In genomic region chrX:126165721-126166401, GRCh38 we compare ENCODE assay signal across 10 cellular contexts. TPM values are rescaled to one million over a fixed set of nuclear protein-coding genes. Genes with fewer than 3 reads are reported as not detected.
DNase-seq lines count a peak whose midpoint lies in the region; ATAC-seq and TF ChIP-seq lines count a peak whose summit lies in the region.
"Had no signal": no experiment of that assay in that cellular context is flagged by ENCODE, and none has a peak within 500 bp of the region (broad histone marks: within the 10 kb centered on the region; RNA-seq: fewer than 3 reads in every experiment).

Gene DCAF12L2, minus strand, starts transcription at chrX:126166289. Its CDS starts 365 bp downstream, at chrX:126165924.

- no peaks in the 10 kb centered on the region for H3K36me3 ChIP-seq in subcutaneous abdominal adipose tissue (ENCODE audit: control insufficient read depth in 5 of 5, insufficient read depth in 5 of 5, low read length in 5 of 5)
- H3K36me3 ChIP-seq: BLaER1 treated with 17β-estradiol and CSF1 and Interleukin-3, amounts not matched to agents 10 nM and 100 nM had no signal

- no peaks in the 10 kb centered on the region for H3K9me3 Mint-ChIP-seq in activated CD4-positive, alpha-beta T cell treated with anti-CD3 and anti-CD28 coated beads for 36 hours (ENCODE audit: low read depth)
- H3K9me3 Mint-ChIP-seq in HFFc6: peaks cover 5% of the 10 kb centered on the region; the same call in 1 of the 2 replicates

- TF ChIP-seq CTCF in astrocyte of the cerebellum (IDR thresholded peaks at IDR 0.05; ENCODE audit: low read depth, low read length, missing control alignments) (no peak), HFFc6 (IDR thresholded peaks at IDR 0.05) (no peak)

- peak within 1 kb of the TSS; percentile 35 for H3K4me3 ChIP-seq in astrocyte of the cerebellum (ENCODE audit: low read depth, low read length)
- peak within 1 kb of the TSS; percentile 22 to 54 (median 50) for H3K4me3 ChIP-seq in subcutaneous abdominal adipose tissue (ENCODE audit: low read depth in 1 of 5, low read length in 5 of 5)
- H3K4me3 ChIP-seq: BLaER1 treated with 17β-estradiol and CSF1 and Interleukin-3, amounts not matched to agents 10 nM and 100 nM had no signal

- CTCF ChIA-PET in activated CD4-positive, alpha-beta T cell treated with anti-CD3 and anti-CD28 coated beads for 36 hours (lab: Charles Lee): no interaction called here

- peak within 1 kb of the TSS; percentile 35 for H3K4me3 Mint-ChIP-seq in activated CD4-positive, alpha-beta T cell treated with anti-CD3 and anti-CD28 coated beads for 36 hours
- no peak within 1 kb of the TSS for H3K4me3 Mint-ChIP-seq in HFFc6

- H3K27me3 ChIP-seq in subcutaneous abdominal adipose tissue (ENCODE audit: control insufficient read depth in 5 of 5, insufficient read depth in 4 of 5, low read length in 5 of 5): peaks cover 0 to 2% (median 0%) of the 10 kb centered on the region in 5 donors

- H3K27ac Mint-ChIP-seq in activated CD4-positive, alpha-beta T cell treated with anti-CD3 and anti-CD28 coated beads for 36 hours: no peak within 1 kb of the TSS
- no peak within 1 kb of the TSS for H3K27ac Mint-ChIP-seq in HFFc6

- intact Hi-C loops in activated CD4-positive, alpha-beta T cell treated with anti-CD3 and anti-CD28 coated beads for 36 hours (cut with DNase I, micrococcal nuclease): no loop called here

- peak; percentile 36 for ATAC-seq in activated CD4-positive, alpha-beta T cell treated with anti-CD3 and anti-CD28 coated beads for 36 hours
- ATAC-seq in HG02759 (IDR thresholded peaks at IDR 0.05; ENCODE audit: unreplicated experiment): no peak

- POLR2A ChIA-PET in activated CD4-positive, alpha-beta T cell treated with anti-CD3 and anti-CD28 coated beads for 36 hours (lab: Charles Lee): no interaction called here

- H3K9me3 ChIP-seq in subcutaneous abdominal adipose tissue (ENCODE audit: control insufficient read depth in 5 of 5, low read length in 5 of 5): peaks cover 0 to 9% (median 0%) of the 10 kb centered on the region in 5 donors

- H3K4me1 Mint-ChIP-seq in activated CD4-positive, alpha-beta T cell treated with anti-CD3 and anti-CD28 coated beads for 36 hours: no peaks in the 10 kb centered on the region
- no peaks in the 10 kb centered on the region for H3K4me1 Mint-ChIP-seq in HFFc6 (ENCODE audit: low read depth)

- in situ Hi-C loops in astrocyte of the cerebellum (cut with HindIII; ENCODE audit: low sequenced_read_pairs): no loop called here

- H3K27me3 Mint-ChIP-seq in activated CD4-positive, alpha-beta T cell treated with anti-CD3 and anti-CD28 coated beads for 36 hours: peaks cover 6% of the 10 kb centered on the region
- H3K27me3 Mint-ChIP-seq in HFFc6 (ENCODE audit: insufficient read depth): no peaks in the 10 kb centered on the region

- H3K36me3 Mint-ChIP-seq in activated CD4-positive, alpha-beta T cell treated with anti-CD3 and anti-CD28 coated beads for 36 hours (ENCODE audit: low read depth): no peaks in the 10 kb centered on the region
- no peaks in the 10 kb centered on the region for H3K36me3 Mint-ChIP-seq in HFFc6 (ENCODE audit: low read depth)

- peaks cover 0 to 7% (median 2%) of the 10 kb centered on the region in 5 donors for H3K4me1 ChIP-seq in subcutaneous abdominal adipose tissue (ENCODE audit: control insufficient read depth in 5 of 5, insufficient read depth in 5 of 5, low read length in 5 of 5)
- H3K4me1 ChIP-seq: BLaER1 treated with 17β-estradiol and CSF1 and Interleukin-3, amounts not matched to agents 10 nM and 100 nM had no signal

- DNase-seq in activated CD4-positive, alpha-beta T cell treated with anti-CD3 and anti-CD28 coated beads for 36 hours: peak; percentile 26
- DNase-seq in activated CD4-positive, alpha-beta T cell treated with anti-CD3 and anti-CD28 coated beads for 1 hour: no peak
- DNase-seq in astrocyte of the cerebellum (ENCODE audit: low read depth): no peak
- peak; percentile 1 for DNase-seq in iris pigment epithelial cell (ENCODE audit: low read depth)
- no peak for DNase-seq in HFFc6
- DNase-seq in activated CD8-positive, alpha-beta memory T cell treated with anti-CD3 and anti-CD28 coated beads, Interleukin-2, amount 50 U/mL, for 48 hours: no peak

- no peak within 1 kb of the TSS for H3K9ac ChIP-seq in subcutaneous abdominal adipose tissue (ENCODE audit: low read length in 5 of 5)
- H3K9ac ChIP-seq: BLaER1 treated with 17β-estradiol and CSF1 and Interleukin-3, amounts not matched to agents 10 nM and 100 nM had no signal

- H3K27ac ChIP-seq in subcutaneous abdominal adipose tissue (ENCODE audit: low read depth, low read length): no peak within 1 kb of the TSS
- H3K27ac ChIP-seq: BLaER1 treated with 17β-estradiol and CSF1 and Interleukin-3, amounts not matched to agents 10 nM and 100 nM had no signal

RNA-seq across cellular contexts. Expression of gene DCAF12L2, which starts in this region (rescaled TPM):
- total RNA-seq in activated CD4-positive, alpha-beta T cell treated with anti-CD3 and anti-CD28 coated beads for 36 hours: under 1 TPM in 1 of 2 experiments, not detected in 1; 0.11 TPM
- not detected for total RNA-seq in HFFc6 (2021; fragmentation: NEBNext Ultra II Directional; extraction: Animal tissue kit (Norgen Biotek cat#: 25700))
- total RNA-seq: OCI-LY7 had no signal

Comparison
In these comparisons a context has a peak if more than half of its experiments do, and no peak if none do; other contexts are left out.
1. Peak in DNase-seq and ATAC-seq in activated CD4-positive, alpha-beta T cell treated with anti-CD3 and anti-CD28 coated beads for 36 hours; RNA of the gene not detected or under 1 TPM.